11 cellular contexts compared by ENCODE assay signal in genomic region chrX:133745361-133745760, GRCh38.
A peak's percentile ranks its signal among the peaks of the same experiment; 100 is the strongest.
DNase-seq lines count a peak whose midpoint lies in the region; ATAC-seq and TF ChIP-seq lines count a peak whose summit lies in the region.
"Had no signal": no experiment of that assay in that cellular context is flagged by ENCODE, and none has a peak within 500 bp of the region (broad histone marks: within the 10 kb centered on the region; RNA-seq: fewer than 3 reads in every experiment).

No MANE protein-coding gene starts in this region.

- H3K27me3 ChIP-seq in dorsolateral prefrontal cortex: peaks cover 0 to 69% (median 25%) of the 10 kb centered on the region in 45 donors
- H3K27me3 ChIP-seq: ovary had no signal

- peak; percentile 2 for DNase-seq in effector CD8-positive, alpha-beta T cell (lab: John Stamatoyannopoulos, UW)
- DNase-seq in amniotic stem cell (lab: John Stamatoyannopoulos, UW): no peak
- DNase-seq in dorsolateral prefrontal cortex: no peak
- DNase-seq in C1 segment of cervical spinal cord (lab: John Stamatoyannopoulos, UW): no peak
- DNase-seq: activated effector memory CD4-positive, alpha-beta T cell treated with Interleukin-2 at 50 U/mL for 16 hours; kidney; NCI-H2081; ovary had no signal

- ATAC-seq in GM18511 (IDR thresholded peaks at IDR 0.05; ENCODE audit: unreplicated experiment) (peak; percentile 79), GM21367 (IDR thresholded peaks at IDR 0.05; ENCODE audit: unreplicated experiment) (peak; percentile 93), HG03432 (IDR thresholded peaks at IDR 0.05; ENCODE audit: unreplicated experiment) (peak; percentile 83)

- no peak overlapping the region for H3K4me3 ChIP-seq in dorsolateral prefrontal cortex
- H3K4me3 ChIP-seq: ovary had no signal

- TF ChIP-seq CTCF in dorsolateral prefrontal cortex (IDR thresholded peaks at IDR 0.05 in 54 of 56, conservative IDR thresholded peaks at IDR 0.05 in 2 of 56; ENCODE audit: low read depth in 1 of 56, partially characterized antibody in 56 of 56): no peak

- intact Hi-C loops in dorsolateral prefrontal cortex (cut with DNase I): no loop called here

- H3K27ac ChIP-seq in dorsolateral prefrontal cortex: no peak overlapping the region
- H3K27ac ChIP-seq: ovary had no signal
